Comparison of ENCODE assay signal across 8 cellular contexts in the genomic region with DNA sequence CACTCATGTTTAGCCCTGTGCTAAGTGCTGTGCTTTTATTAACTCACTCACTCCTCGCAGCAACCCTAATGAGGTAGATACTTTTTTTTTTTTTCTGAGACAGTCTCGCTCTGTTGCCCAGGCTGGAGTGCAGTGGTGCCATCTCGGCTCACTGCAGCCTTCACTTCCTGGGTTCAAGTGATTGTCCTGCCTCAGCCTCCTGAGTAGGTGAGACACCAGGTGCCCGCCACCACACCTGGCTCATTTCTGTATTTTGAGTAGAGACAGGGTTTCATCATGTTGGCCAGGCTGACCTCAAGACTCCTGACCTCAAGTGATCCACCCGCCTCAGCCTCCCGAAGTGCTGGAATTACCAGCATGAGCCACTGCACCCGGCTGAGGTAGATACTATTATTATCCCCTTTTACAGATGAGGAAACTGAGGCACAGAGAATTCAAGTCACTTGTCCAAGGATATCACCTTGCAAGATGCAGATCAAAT. TPM values are rescaled to one million over a fixed set of nuclear protein-coding genes. Genes with fewer than 3 reads are reported as not detected.
DNase-seq lines count a peak whose midpoint lies in the region; ATAC-seq and TF ChIP-seq lines count a peak whose summit lies in the region.

No MANE protein-coding gene starts in this region.

- H3K9me3 ChIP-seq in Karpas-422 (ENCODE audit: low read length) (no peaks in the 10 kb centered on the region), neural cell (ENCODE audit: low read length) (no peaks in the 10 kb centered on the region)

- no peak for ATAC-seq in HG02870 (IDR thresholded peaks at IDR 0.05; ENCODE audit: unreplicated experiment)

- no peaks in the 10 kb centered on the region for H3K9me2 ChIP-seq in Karpas-422 (replicated peaks; ENCODE audit: insufficient read depth, low read length)
- no peaks in the 10 kb centered on the region for H3K9me2 ChIP-seq in neural cell (ENCODE audit: insufficient read depth, low read length)

- H2AFZ ChIP-seq in Karpas-422 (ENCODE audit: low read length) (peak overlapping the region; percentile 26; the same call in 1 of the 2 replicates), neural cell (ENCODE audit: low read depth, low read length) (no peak overlapping the region)

- no peaks in the 10 kb centered on the region for H3K36me3 ChIP-seq in Karpas-422 (ENCODE audit: insufficient read depth, low read length)
- no peaks in the 10 kb centered on the region for H3K36me3 ChIP-seq in neural cell (ENCODE audit: insufficient read depth, low read length)

- H3F3A ChIP-seq in neural cell (ENCODE audit: insufficient read depth, low read length, poor library complexity, severe bottlenecking) = peaks cover 4% of the 10 kb centered on the region

- TF ChIP-seq RAD21 in neural cell (conservative IDR thresholded peaks at IDR 0.05) = no peak

- intact Hi-C loops in dorsolateral prefrontal cortex (cut with DNase I) = loop anchor here (2.0 to 5.0 kb wide), 3 partner anchors 31 to 88 kb away; partner anchors contain the start of genes ACTMAP (in 1 of the 2) and SNRPA (in 1 of the 2)

- no peak for TF ChIP-seq CTCF in AG09309 (IDR thresholded peaks at IDR 0.05; ENCODE audit: control insufficient read depth, insufficient read depth, low read depth, low read length, missing control alignments)
- no peak for TF ChIP-seq CTCF in dorsolateral prefrontal cortex (IDR thresholded peaks at IDR 0.05 in 54 of 56, conservative IDR thresholded peaks at IDR 0.05 in 2 of 56; ENCODE audit: low read depth in 1 of 56, partially characterized antibody in 56 of 56)
- TF ChIP-seq CTCF in neural cell (IDR thresholded peaks at IDR 0.05; ENCODE audit: poor library complexity, severe bottlenecking) = no peak

- POLR2A ChIA-PET in HEK293T (lab: Yijun Ruan, JAX) = interaction anchor here (0.8 to 1.1 kb wide), 2 partner anchors 31 to 56 kb away, joined by 3 to 7 read pairs; partner anchors contain the start of genes ACTMAP and SNRPA

- CTCF ChIA-PET in HEK293T (lab: Yijun Ruan, JAX) = no interaction called here

- DNase-seq in AG09309 (ENCODE audit: low read depth) = no peak
- DNase-seq in Karpas-422 = peak; percentile 56
- DNase-seq in dorsolateral prefrontal cortex = no peak
- DNase-seq in islet precursor cell = no peak
- no peak for DNase-seq in HEK293T (ENCODE audit: extremely low spot score)
- no peak for DNase-seq in DMS153 treated with DMSO at 0.1 percent for 48 hours (lab: John Stamatoyannopoulos, UW; ENCODE audit: unreplicated experiment)

- peak overlapping the region; percentile 81 for H3K4me2 ChIP-seq in Karpas-422 (ENCODE audit: low read depth, low read length, poor library complexity, severe bottlenecking)
- peak overlapping the region; percentile 90 for H3K4me2 ChIP-seq in neural cell (ENCODE audit: low read length)

- H4K20me1 ChIP-seq in Karpas-422 (ENCODE audit: insufficient read depth, low read depth, low read length) (no peaks in the 10 kb centered on the region), neural cell (ENCODE audit: insufficient read depth) (no peaks in the 10 kb centered on the region)

- no peaks in the 10 kb centered on the region for H3K27me3 ChIP-seq in Karpas-422 (ENCODE audit: low read length)
- H3K27me3 ChIP-seq in dorsolateral prefrontal cortex = no peaks in the 10 kb centered on the region
- H3K27me3 ChIP-seq in neural cell (ENCODE audit: insufficient read depth, low read depth, low read length) = no peaks in the 10 kb centered on the region

- H3K4me3 ChIP-seq in AG09309 (ENCODE audit: control insufficient read depth, low read depth, low read length) (peak overlapping the region; percentile 89), Karpas-422 (ENCODE audit: low read length) (peak overlapping the region; percentile 69; the same call in 1 of the 2 replicates), dorsolateral prefrontal cortex (peak overlapping the region in 58 of 59 donors; percentile 61 to 97 (median 84)), neural cell (ENCODE audit: low read length) (peak overlapping the region; percentile 97)

- H3K27ac ChIP-seq in Karpas-422 (ENCODE audit: low read length) (peak overlapping the region; percentile 53), dorsolateral prefrontal cortex (peak overlapping the region in 51 of 59 donors; percentile 0 to 98 (median 95)), neural cell (ENCODE audit: low read length) (no peak overlapping the region)

- no peak for TF ChIP-seq EP300 in neural cell (conservative IDR thresholded peaks at IDR 0.05; ENCODE audit: poor library complexity, severe bottlenecking)

- H3K79me2 ChIP-seq in Karpas-422 (ENCODE audit: low read length) (peaks cover 58% of the 10 kb centered on the region), neural cell (replicated peaks; ENCODE audit: insufficient read depth, low read length) (peaks cover 34% of the 10 kb centered on the region)

- H3K9ac ChIP-seq in Karpas-422 (ENCODE audit: low read length) (peak overlapping the region; percentile 82), neural cell (ENCODE audit: low read length) (peak overlapping the region; percentile 84)

- H3K4me1 ChIP-seq in Karpas-422 (ENCODE audit: low read length) = peaks cover 38% of the 10 kb centered on the region

TF ChIP-seq in neural cell, 6 proteins besides CTCF, POLR2A, EP300 and RAD21 (continues in another document):
- TF ChIP-seq MXI1 (conservative IDR thresholded peaks at IDR 0.05; ENCODE audit: poor library complexity, severe bottlenecking) (no peak), SMC3 (conservative IDR thresholded peaks at IDR 0.05; ENCODE audit: poor library complexity) (no peak), POLR2AphosphoS5 (IDR thresholded peaks at IDR 0.05) (no peak)

TF ChIP-seq in HEK293T, 16 proteins besides CTCF, POLR2A, EP300 and RAD21:
- TF ChIP-seq ZNF384 (IDR thresholded peaks at IDR 0.05) (no peak), HDGF (IDR thresholded peaks at IDR 0.05; ENCODE audit: borderline replicate concordance) (no peak), ARNT (IDR thresholded peaks at IDR 0.05) (no peak), PKNOX1 (IDR thresholded peaks at IDR 0.05) (no peak), FOXM1 (IDR thresholded peaks at IDR 0.05; ENCODE audit: borderline replicate concordance) (no peak), SUZ12 (IDR thresholded peaks at IDR 0.05) (no peak), SP1 (IDR thresholded peaks at IDR 0.05) (no peak), FOXK2 (IDR thresholded peaks at IDR 0.05) (no peak), NFRKB (IDR thresholded peaks at IDR 0.05) (no peak), L3MBTL2 (conservative IDR thresholded peaks at IDR 0.05) (no peak), BHLHE40 (IDR thresholded peaks at IDR 0.05; ENCODE audit: borderline replicate concordance) (no peak), FOXA1 (IDR thresholded peaks at IDR 0.05) (no peak)
TF ChIP-seq in HEK293T: peak in this region for 0.

RNA-seq across cellular contexts. Expression of gene ITPKC, which starts 2.5 kb away (rescaled TPM):
- total RNA-seq in Karpas-422 (2014; rRNA removed; shearing (Covaris generic); ENCODE audit: low replicate concordance) = 5.9 and 9.2 TPM in 2 replicates
- total RNA-seq in dorsolateral prefrontal cortex = 10 to 100 TPM in 91 of 120 experiments, 1 to 10 TPM in 29; 6.6 to 73.8 (median 12.0) TPM
- 14.9 and 16.8 TPM in 2 replicates for polyA plus RNA-seq in neural cell
- polyA minus RNA-seq in neural cell = 17.5 and 21.7 TPM in 2 replicates

RNA-seq across cellular contexts. Expression of gene COQ8B, which starts 2.8 kb away (rescaled TPM):
- 31.3 and 58.0 TPM in 2 replicates for total RNA-seq in Karpas-422 (2014; rRNA removed; shearing (Covaris generic); ENCODE audit: low replicate concordance)
- 10 to 100 TPM; 22.8 to 64.2 (median 35.5) TPM for total RNA-seq in dorsolateral prefrontal cortex
- 83.2 and 95.3 TPM in 2 replicates for polyA plus RNA-seq in neural cell
- polyA minus RNA-seq in neural cell = 50.7 and 67.4 TPM in 2 replicates

RNA-seq across cellular contexts. Expression of gene NUMBL, which starts 29.0 kb away (rescaled TPM):
- total RNA-seq in Karpas-422 (2014; rRNA removed; shearing (Covaris generic); ENCODE audit: low replicate concordance) = 26.9 and 33.8 TPM in 2 replicates
- total RNA-seq in dorsolateral prefrontal cortex = 100 to 1,000 TPM in 33 of 120 experiments, 10 to 100 TPM in 87; 35.4 to 140 (median 89.4) TPM
- 20.5 and 27.7 TPM in 2 replicates for polyA plus RNA-seq in neural cell
- 14.9 and 24.4 TPM in 2 replicates for polyA minus RNA-seq in neural cell

RNA-seq across cellular contexts. Expression of gene ACTMAP, which starts 30.8 kb away (rescaled TPM):
- total RNA-seq in Karpas-422 (2014; rRNA removed; shearing (Covaris generic); ENCODE audit: low replicate concordance) = 3.1 and 5.8 TPM in 2 replicates
- 10 to 100 TPM in 5 of 120 experiments, 1 to 10 TPM in 115; 1.4 to 15.4 (median 5.6) TPM for total RNA-seq in dorsolateral prefrontal cortex
- polyA plus RNA-seq in neural cell = 1.0 TPM in 1 of 2 replicates, not detected in the other
- polyA minus RNA-seq in neural cell = 0.73 and 1.3 TPM in 2 replicates

RNA-seq across cellular contexts. Expression of gene SNRPA, which starts 31.5 kb away (rescaled TPM):
- 136 and 173 TPM in 2 replicates for total RNA-seq in Karpas-422 (2014; rRNA removed; shearing (Covaris generic); ENCODE audit: low replicate concordance)
- total RNA-seq in dorsolateral prefrontal cortex = 10 to 100 TPM; 22.7 to 66.6 (median 39.6) TPM
- 29.9 and 37.9 TPM in 2 replicates for polyA plus RNA-seq in neural cell
- polyA minus RNA-seq in neural cell = 14.4 and 19.2 TPM in 2 replicates
